12 cellular contexts compared by ENCODE assay signal in genomic region chr7:93574646-93575554, GRCh38. TPM values are rescaled to one million over a fixed set of nuclear protein-coding genes. Genes with fewer than 3 reads are reported as not detected.
A peak's percentile ranks its signal among the peaks of the same experiment; 100 is the strongest.
DNase-seq lines count a peak whose midpoint lies in the region; ATAC-seq and TF ChIP-seq lines count a peak whose summit lies in the region.
"Had no signal": no experiment of that assay in that cellular context is flagged by ENCODE, and none has a peak within 500 bp of the region (broad histone marks: within the 10 kb centered on the region; RNA-seq: fewer than 3 reads in every experiment).

Gene CALCR (minus strand): TSS chr7:93574724. CDS start chr7:93486981, 87,743 bp downstream.

- no peaks in the 10 kb centered on the region for H3K9me3 Mint-ChIP-seq in progenitor cell of endocrine pancreas (ENCODE audit: low read depth)
- H3K9me3 Mint-ChIP-seq: activated T-helper 1 cell treated with anti-CD3 and anti-CD28 coated beads, Interleukin-12 subunit alpha, Interleukin-12 subunit beta, Interleukin-2, Interleukin-4 antibody, amounts not matched to agents 30 ng/mL and 10 ng/mL and 1 ng/mL, durations not matched to agents 14 hours and 24 hours and 36 hours had no signal

- peak within 1 kb of the TSS; percentile 79 for H3K4me3 Mint-ChIP-seq in progenitor cell of endocrine pancreas (ENCODE audit: low read depth)
- H3K4me3 Mint-ChIP-seq: activated T-helper 1 cell treated with anti-CD3 and anti-CD28 coated beads, Interleukin-12 subunit alpha, Interleukin-12 subunit beta, Interleukin-2, Interleukin-4 antibody, amounts not matched to agents 30 ng/mL and 10 ng/mL and 1 ng/mL, durations not matched to agents 14 hours and 24 hours and 36 hours had no signal

- DNase-seq in GM23248 (peak; percentile 8), NCI-H69 (lab: John Stamatoyannopoulos, UW) (peak; percentile 72), hepatocyte (ENCODE audit: low spot score) (peak; percentile 23), progenitor cell of endocrine pancreas (ENCODE audit: low spot score, unreplicated experiment) (peak; percentile 26), mesenteric fat pad (ENCODE audit: low spot score) (no peak)
- DNase-seq in activated naive CD4-positive, alpha-beta T cell treated with Interleukin-2 at 50 U/mL for 16 hours = no peak
- DNase-seq: NCI-H1092 treated with DMSO at 0.1 percent for 48 hours had no signal

- H3K9ac ChIP-seq in GM23248 = no peak within 1 kb of the TSS

- H3K27me3 ChIP-seq in GM23248 (replicated peaks; ENCODE audit: insufficient read depth) (peaks cover 56% of the 10 kb centered on the region), hepatocyte (peaks cover 78% of the 10 kb centered on the region)

- H3K79me2 ChIP-seq in GM23248 (ENCODE audit: insufficient read depth) (no peaks in the 10 kb centered on the region), hepatocyte (no peaks in the 10 kb centered on the region)

- no peaks in the 10 kb centered on the region for H3K36me3 Mint-ChIP-seq in progenitor cell of endocrine pancreas (ENCODE audit: insufficient read depth)

- TF ChIP-seq CTCF in hepatocyte (IDR thresholded peaks at IDR 0.05; ENCODE audit: poor library complexity) = no peak
- no peak for TF ChIP-seq CTCF in progenitor cell of endocrine pancreas (IDR thresholded peaks at IDR 0.05; ENCODE audit: unreplicated experiment)

- H3K4me3 ChIP-seq in GM23248 (no peak within 1 kb of the TSS), hepatocyte (no peak within 1 kb of the TSS)

- H3K4me1 ChIP-seq in GM23248 (ENCODE audit: insufficient read depth) = no peaks in the 10 kb centered on the region
- H3K4me1 ChIP-seq in hepatocyte (ENCODE audit: insufficient read depth) = peaks cover 11% of the 10 kb centered on the region

- H4K20me1 ChIP-seq in GM23248 (ENCODE audit: insufficient read depth) (no peaks in the 10 kb centered on the region), hepatocyte (ENCODE audit: insufficient read depth, poor library complexity, severe bottlenecking) (no peaks in the 10 kb centered on the region)

- H3K27me3 Mint-ChIP-seq in progenitor cell of endocrine pancreas = peaks cover 64% of the 10 kb centered on the region

- ATAC-seq in GM19351 (IDR thresholded peaks at IDR 0.05; ENCODE audit: unreplicated experiment) (no peak), HG03139 (IDR thresholded peaks at IDR 0.05; ENCODE audit: unreplicated experiment) (no peak)

- H3K27ac Mint-ChIP-seq in progenitor cell of endocrine pancreas = no peak within 1 kb of the TSS
- H3K27ac Mint-ChIP-seq: activated T-helper 1 cell treated with anti-CD3 and anti-CD28 coated beads, Interleukin-12 subunit alpha, Interleukin-12 subunit beta, Interleukin-2, Interleukin-4 antibody, amounts not matched to agents 30 ng/mL and 10 ng/mL and 1 ng/mL, durations not matched to agents 14 hours and 24 hours and 36 hours had no signal

- in situ Hi-C loops in GM23248 (cut with MboI) = no loop called here

- 2% methylated on average over 30 to 42 of the region's 46 CpGs for WGBS in GM23248 (ENCODE audit: low coverage in 1 of 2, low lambda C conversion rate in 2 of 2, missing lambda C conversion rate in 2 of 2), 2 experiments
- WGBS in hepatocyte (ENCODE audit: low lambda C conversion rate, missing lambda C conversion rate) = 1% methylated on average over 32 of the region's 46 CpGs

- peaks cover 17% of the 10 kb centered on the region for H3K4me1 Mint-ChIP-seq in progenitor cell of endocrine pancreas (ENCODE audit: low read depth)

- H3K4me2 ChIP-seq in GM23248 (ENCODE audit: unreplicated experiment) = no peak within 1 kb of the TSS
- H3K4me2 ChIP-seq in hepatocyte = peak within 1 kb of the TSS; percentile 89

- no peaks in the 10 kb centered on the region for H3K36me3 ChIP-seq in GM23248 (ENCODE audit: low read depth)
- no peaks in the 10 kb centered on the region for H3K36me3 ChIP-seq in hepatocyte (replicated peaks; ENCODE audit: insufficient read depth, low read depth)

- no peak within 1 kb of the TSS for H2AFZ ChIP-seq in GM23248
- H2AFZ ChIP-seq in hepatocyte = no peak within 1 kb of the TSS

- H3K9me2 ChIP-seq in GM23248 (ENCODE audit: insufficient read depth) (no peaks in the 10 kb centered on the region), hepatocyte (replicated peaks; ENCODE audit: insufficient read depth) (no peaks in the 10 kb centered on the region)

- no peak within 1 kb of the TSS for H3K27ac ChIP-seq in GM23248
- H3K27ac ChIP-seq in hepatocyte = no peak within 1 kb of the TSS

- no peaks in the 10 kb centered on the region for H3F3A ChIP-seq in GM23248 (ENCODE audit: insufficient read depth)

- H3K9me3 ChIP-seq in GM23248 (ENCODE audit: low read depth) (no peaks in the 10 kb centered on the region), hepatocyte (ENCODE audit: low read depth) (no peaks in the 10 kb centered on the region)

RNA-seq across cellular contexts. Expression of gene CALCR, which starts in this region (rescaled TPM):
- not detected in 2 replicates for total RNA-seq in GM23248 (2014; rRNA removed; shearing (Covaris generic))
- not detected in 2 replicates for polyA plus RNA-seq in GM23248 (2016; fragmentation: Nextera tagmentation; extraction: Ambion mirVana)
- total RNA-seq in hepatocyte = 0.07 and 0.12 TPM in 2 replicates
- not detected in 2 replicates for polyA plus RNA-seq in hepatocyte
- not detected in 2 replicates for total RNA-seq in progenitor cell of endocrine pancreas
- 0.51 TPM for total RNA-seq in mesenteric fat pad
- total RNA-seq: activated T-helper 1 cell treated with anti-CD3 and anti-CD28 coated beads, Interleukin-12 subunit alpha, Interleukin-12 subunit beta, Interleukin-2, Interleukin-4 antibody, amounts not matched to agents 30 ng/mL and 10 ng/mL and 1 ng/mL, durations not matched to agents 14 hours and 24 hours and 36 hours; mononuclear cell; T-helper 2 cell treated with Interferon-gamma antibody and Interleukin-4, amounts not matched to agents 100 ng/mL and 5 ng/mL, for 36 hours had no signal

Comparison
In these comparisons a context has a peak if more than half of its experiments do, and no peak if none do; other contexts are left out.
1. Peak in DNase-seq in GM23248; RNA of the gene not detected or under 1 TPM.
2. Peak in DNase-seq and H3K4me2 ChIP-seq in hepatocyte; RNA of the gene not detected or under 1 TPM.
3. Peak in DNase-seq in progenitor cell of endocrine pancreas; RNA of the gene not detected or under 1 TPM.